Comparison of ENCODE assay signal across 11 cellular contexts in genomic region chr2:212520340-212520739, GRCh38. TPM values are rescaled to one million over a fixed set of nuclear protein-coding genes. Genes with fewer than 3 reads are reported as not detected.
A peak's percentile ranks its signal among the peaks of the same experiment; 100 is the strongest.
DNase-seq lines count a peak whose midpoint lies in the region; ATAC-seq, FAIRE-seq and TF ChIP-seq lines count a peak whose summit lies in the region.
"Had no signal": no experiment of that assay in that cellular context is flagged by ENCODE, and none has a peak within 500 bp of the region (broad histone marks: within the 10 kb centered on the region; RNA-seq: fewer than 3 reads in every experiment).

No MANE protein-coding gene starts in this region.

- no peaks in the 10 kb centered on the region for H3K9me3 ChIP-seq in suprapubic skin

- FAIRE-seq in frontal cortex (lab: Jason Lieb, UNC): peak; percentile 82

- H3K27me3 ChIP-seq in suprapubic skin: no peaks in the 10 kb centered on the region

- H3K4me3 ChIP-seq in AG10803 (ENCODE audit: low read length) (no peak overlapping the region), suprapubic skin (no peak overlapping the region)

- no peaks in the 10 kb centered on the region for H3K36me3 ChIP-seq in suprapubic skin

- peak; percentile 47 for ATAC-seq in GM21529 (IDR thresholded peaks at IDR 0.05; ENCODE audit: unreplicated experiment)
- no peak for ATAC-seq in GM18517 (IDR thresholded peaks at IDR 0.05; ENCODE audit: unreplicated experiment)
- no peak for ATAC-seq in HG02759 (IDR thresholded peaks at IDR 0.05; ENCODE audit: unreplicated experiment)

- DNase-seq in AG10803 (ENCODE audit: low read depth) (peak; percentile 16), OCI-M1 (lab: John Stamatoyannopoulos, UW) (peak; percentile 33), frontal cortex (ENCODE audit: low spot score in 2 of 2) (no peak), suprapubic skin (ENCODE audit: low spot score in 2 of 2) (no peak), RPMI8226 (no peak)
- DNase-seq: GF-D8 had no signal

- no peak overlapping the region for H3K27ac ChIP-seq in suprapubic skin
- H3K27ac ChIP-seq: KMS-11 had no signal

- TF ChIP-seq CTCF in AG10803 (conservative IDR thresholded peaks at IDR 0.05; ENCODE audit: low read length): peak; percentile 55
- no peak for TF ChIP-seq CTCF in suprapubic skin (IDR thresholded peaks at IDR 0.05)

- no peaks in the 10 kb centered on the region for H3K4me1 ChIP-seq in suprapubic skin

- TF ChIP-seq EP300 in suprapubic skin (IDR thresholded peaks at IDR 0.05): no peak

- TF ChIP-seq POLR2A in suprapubic skin (IDR thresholded peaks at IDR 0.05): no peak

- 42% methylated on average over 2 of the region's 2 CpGs for WGBS in suprapubic skin

RNA-seq across cellular contexts. Expression of gene ERBB4, which starts 18.3 kb away (rescaled TPM):
- total RNA-seq in frontal cortex (75.0 TPM), suprapubic skin (1 to 10 TPM in 3 of 4 donors, under 1 TPM in 1; 0.95 to 6.4 (median 1.5) TPM)
- total RNA-seq: T-helper 2 cell treated with Interferon-gamma antibody and Interleukin-4, amounts not matched to agents 100 ng/mL and 5 ng/mL, for 36 hours had no signal

Comparison
In these comparisons a context has a peak if more than half of its experiments do, and no peak if none do; other contexts are left out.
1. DNase-seq: peak in AG10803 (single experiment) and OCI-M1 (single experiment); none in frontal cortex (0 of 2), suprapubic skin (0 of 2) and RPMI8226 (single experiment).
2. RNA of gene ERBB4, which starts 18.3 kb away (total RNA-seq): 75.0 TPM in frontal cortex (single experiment); 0.95 to 6.4 TPM in suprapubic skin; every median in the first group is over 10 times any median in the second.